In genomic region chr16:6947291-6947690, GRCh38 we compare ENCODE assay signal across 19 cellular contexts.
"Had no signal": no experiment of that assay in that cellular context is flagged by ENCODE, and none has a peak within 500 bp of the region (broad histone marks: within the 10 kb centered on the region; RNA-seq: fewer than 3 reads in every experiment).

No MANE protein-coding gene starts in this region.

- H3K36me3 Mint-ChIP-seq: naive thymus-derived CD8-positive, alpha-beta T cell; stimulated activated naive B cell treated with anti-CD40 and anti-IgM and Interleukin-4, amounts not matched to agents 10 μg/mL and 1 μg/mL and 100 μg/mL, for 72 hours; type B pancreatic cell had no signal

- H3K27ac ChIP-seq: foreskin keratinocyte, hepatocyte, neutrophil, right atrium auricular region, sigmoid colon, skin epidermis had no signal

- H3K27me3 ChIP-seq: foreskin keratinocyte, hepatocyte, neutrophil, right atrium auricular region, sigmoid colon had no signal

- H3K27me3 Mint-ChIP-seq: dendritic cell treated with granulocyte-macrophage colony-stimulating factor and Interleukin-4, amounts not matched to agents 40 ng/mL and 50 ng/mL, for 4 days; naive thymus-derived CD8-positive, alpha-beta T cell; stimulated activated naive B cell treated with anti-CD40 and anti-IgM and Interleukin-4, amounts not matched to agents 10 μg/mL and 1 μg/mL and 100 μg/mL, for 72 hours; stimulated activated naive CD8-positive, alpha-beta T cell treated with anti-CD3 and anti-CD28 coated beads, Interleukin-15, amount 100 ng/mL, for 72 hours; type B pancreatic cell had no signal

- H3K79me2 ChIP-seq: hepatocyte had no signal

- H3K4me1 ChIP-seq: foreskin keratinocyte, right atrium auricular region, sigmoid colon had no signal

- H3K4me3 Mint-ChIP-seq: dendritic cell treated with granulocyte-macrophage colony-stimulating factor and Interleukin-4, amounts not matched to agents 40 ng/mL and 50 ng/mL, for 4 days; naive thymus-derived CD8-positive, alpha-beta T cell; stimulated activated naive B cell treated with anti-CD40 and anti-IgM and Interleukin-4, amounts not matched to agents 10 μg/mL and 1 μg/mL and 100 μg/mL, for 72 hours; stimulated activated naive CD8-positive, alpha-beta T cell treated with anti-CD3 and anti-CD28 coated beads, Interleukin-15, amount 100 ng/mL, for 72 hours; type B pancreatic cell had no signal

- H3K4me3 ChIP-seq: hepatocyte, lung, right atrium auricular region, sigmoid colon, skin epidermis had no signal

- ATAC-seq: foreskin keratinocyte; left colon; left ventricle myocardium superior; naive thymus-derived CD8-positive, alpha-beta T cell; stimulated activated naive B cell treated with anti-CD40 and anti-IgM and Interleukin-4, amounts not matched to agents 10 μg/mL and 1 μg/mL and 100 μg/mL, for 72 hours; stimulated activated naive CD8-positive, alpha-beta T cell treated with anti-CD3 and anti-CD28 coated beads, Interleukin-15, amount 100 ng/mL, for 72 hours had no signal

- H2AFZ ChIP-seq: hepatocyte had no signal

- H3K36me3 ChIP-seq: neutrophil, right atrium auricular region, sigmoid colon had no signal

- H3K9me3 ChIP-seq: neutrophil, right atrium auricular region had no signal

- DNase-seq: erythroblast; foreskin keratinocyte; head of caudate nucleus; left colon; left ventricle myocardium superior; mesenchymal stem cell; naive thymus-derived CD8-positive, alpha-beta T cell; sigmoid colon; stimulated activated CD4-positive, alpha-beta T cell treated with anti-CD3 and anti-CD28 coated beads, Interleukin-2, amount 100 ng/mL, for 24 hours; stimulated activated CD4-positive, alpha-beta T cell treated with anti-CD3 and anti-CD28 coated beads, Interleukin-4, amount 100 ng/mL, for 4 hours; stimulated activated naive B cell treated with anti-CD40 and anti-IgM and Interleukin-4, amounts not matched to agents 10 μg/mL and 1 μg/mL and 100 μg/mL, for 72 hours; stimulated activated naive CD8-positive, alpha-beta T cell treated with anti-CD3 and anti-CD28 coated beads, Interleukin-15, amount 100 ng/mL, for 72 hours had no signal

- H3K4me2 ChIP-seq: hepatocyte had no signal

- H3K4me1 Mint-ChIP-seq: naive thymus-derived CD8-positive, alpha-beta T cell; stimulated activated naive B cell treated with anti-CD40 and anti-IgM and Interleukin-4, amounts not matched to agents 10 μg/mL and 1 μg/mL and 100 μg/mL, for 72 hours; stimulated activated naive CD8-positive, alpha-beta T cell treated with anti-CD3 and anti-CD28 coated beads, Interleukin-15, amount 100 ng/mL, for 72 hours had no signal

- H3K27ac Mint-ChIP-seq: dendritic cell treated with granulocyte-macrophage colony-stimulating factor and Interleukin-4, amounts not matched to agents 40 ng/mL and 50 ng/mL, for 4 days; naive thymus-derived CD8-positive, alpha-beta T cell; stimulated activated naive B cell treated with anti-CD40 and anti-IgM and Interleukin-4, amounts not matched to agents 10 μg/mL and 1 μg/mL and 100 μg/mL, for 72 hours; stimulated activated naive CD8-positive, alpha-beta T cell treated with anti-CD3 and anti-CD28 coated beads, Interleukin-15, amount 100 ng/mL, for 72 hours; type B pancreatic cell had no signal

- H3K9me3 Mint-ChIP-seq: type B pancreatic cell had no signal
